2 cellular contexts compared by ENCODE assay signal in genomic region chr14:102085944-102086343, GRCh38.
A peak's percentile ranks its signal among the peaks of the same experiment; 100 is the strongest.
TF ChIP-seq lines count a peak whose summit lies in the region.

No MANE protein-coding gene starts in this region.

TF ChIP-seq in K562, 482 proteins besides CTCF, POLR2A, EP300 and RAD21:
- TF ChIP-seq AFF4 (CRISPR knock-in tag; IDR thresholded peaks at IDR 0.05) = 0 out of 2 replicates have a peak, but pooled peaks have one; percentile 50

TF ChIP-seq in HepG2, 621 proteins besides CTCF, POLR2A, EP300 and RAD21:
- TF ChIP-seq KDM5A (IDR thresholded peaks at IDR 0.05; ENCODE audit: borderline replicate concordance, low read length) = 0 out of 2 replicates have a peak, but pooled peaks have one; percentile 23
- TF ChIP-seq REL (CRISPR knock-in tag; conservative IDR thresholded peaks at IDR 0.05) = 0 out of 2 replicates have a peak, but pooled peaks have one; percentile 1
- 0 out of 2 replicates have a peak, but pooled peaks have one; percentile 14 for TF ChIP-seq ARID4A (CRISPR knock-in tag; IDR thresholded peaks at IDR 0.05; ENCODE audit: borderline replicate concordance)
- TF ChIP-seq SAP130 (CRISPR knock-in tag; IDR thresholded peaks at IDR 0.05; ENCODE audit: low read depth) = peak; percentile 21; the same call in 1 of the 2 replicates
